ENCODE assay signal across 8 cellular contexts in the genomic region with DNA sequence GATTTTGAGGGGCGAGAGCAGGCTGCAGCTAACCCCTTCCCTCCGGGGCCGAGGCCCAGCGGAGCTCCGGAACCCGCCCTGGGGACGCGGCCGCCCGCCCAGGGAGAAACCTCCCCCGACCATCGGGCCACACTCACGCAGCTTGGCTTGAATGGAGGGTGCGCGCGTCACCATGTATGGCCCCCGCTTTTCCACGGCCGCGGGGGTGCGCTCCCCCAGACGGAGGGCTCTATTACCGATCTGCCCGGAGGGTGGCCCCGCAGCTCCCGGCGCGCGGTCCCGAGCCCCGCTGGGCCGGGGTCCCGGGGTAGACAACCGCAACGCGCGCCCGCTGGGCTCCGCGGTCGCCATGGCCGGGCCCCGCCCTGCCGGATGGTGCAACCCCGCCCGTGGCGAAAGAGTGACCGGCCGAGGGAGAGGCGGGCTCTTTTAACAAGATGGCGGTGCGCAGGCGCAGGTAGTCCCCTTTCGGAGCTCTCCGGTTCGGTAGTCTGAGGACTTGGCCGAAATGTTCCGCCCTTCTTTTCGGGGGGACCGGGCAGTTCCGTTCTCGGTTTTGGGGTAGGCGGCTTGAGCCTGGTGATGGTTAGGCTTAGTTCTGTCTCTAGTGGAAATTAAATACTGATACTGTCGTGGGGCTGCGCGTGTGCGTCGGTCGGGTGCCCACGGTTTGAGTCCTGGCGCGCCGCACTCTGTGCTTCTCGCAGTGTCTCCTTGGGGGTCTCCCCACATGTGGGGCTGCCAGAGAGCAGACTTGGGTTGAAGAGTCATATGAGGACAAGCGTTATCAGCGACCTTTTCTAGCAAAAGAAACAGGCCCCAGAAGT. TPM values are rescaled to one million over a fixed set of nuclear protein-coding genes. Genes with fewer than 3 reads are reported as not detected.
A peak's percentile ranks its signal among the peaks of the same experiment; 100 is the strongest.
DNase-seq lines count a peak whose midpoint lies in the region; ATAC-seq and TF ChIP-seq lines count a peak whose summit lies in the region.

A gene with protein sequence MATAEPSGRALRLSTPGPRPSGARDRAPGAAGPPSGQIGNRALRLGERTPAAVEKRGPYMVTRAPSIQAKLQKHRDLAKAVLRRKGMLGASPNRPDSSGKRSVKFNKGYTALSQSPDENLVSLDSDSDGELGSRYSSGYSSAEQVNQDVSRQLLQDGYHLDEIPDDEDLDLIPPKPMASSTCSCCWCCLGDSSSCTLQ (minus strand): TSS at position 402 of the 827 bp plus-strand sequence. CDS start 51 bp downstream, at position 351.

- H3K4me3 Mint-ChIP-seq in dendritic cell treated with granulocyte-macrophage colony-stimulating factor and Interleukin-4, amounts not matched to agents 40 ng/mL and 50 ng/mL, for 4 days: peak within 1 kb of the TSS; percentile 91

- peak within 1 kb of the TSS; percentile 87 for H3K27ac Mint-ChIP-seq in dendritic cell treated with granulocyte-macrophage colony-stimulating factor and Interleukin-4, amounts not matched to agents 40 ng/mL and 50 ng/mL, for 4 days

- no peak for TF ChIP-seq CTCF in left lung (IDR thresholded peaks at IDR 0.05)

- DNase-seq in AG20443 (ENCODE audit: low spot score): peak; percentile 99
- peak; percentile 67 to 94 for DNase-seq in NCI-H526 (lab: John Stamatoyannopoulos, UW)
- peak; percentile 47 to 66 for DNase-seq in activated CD4-positive, alpha-beta T cell treated with anti-CD3 and anti-CD28 coated beads, Interleukin-2, amount 50 U/mL, for 24 hours (ENCODE audit: low read depth in 1 of 2, low spot score in 1 of 2)
- DNase-seq in left lung: peak; percentile 96 to 99
- peak; percentile 72 to 74 for DNase-seq in stimulated activated CD4-positive, alpha-beta T cell treated with anti-CD3 and anti-CD28 coated beads, Interleukin-2, amount 100 ng/mL, for 48 hours

- H3K9me3 ChIP-seq in left lung: no peaks in the 10 kb centered on the region

- H3K27me3 Mint-ChIP-seq in dendritic cell treated with granulocyte-macrophage colony-stimulating factor and Interleukin-4, amounts not matched to agents 40 ng/mL and 50 ng/mL, for 4 days: no peaks in the 10 kb centered on the region

- no peaks in the 10 kb centered on the region for H3K9me3 Mint-ChIP-seq in dendritic cell treated with granulocyte-macrophage colony-stimulating factor and Interleukin-4, amounts not matched to agents 40 ng/mL and 50 ng/mL, for 4 days

- no peaks in the 10 kb centered on the region for H3K27me3 ChIP-seq in left lung

- peak within 1 kb of the TSS; percentile 66 to 97 for H3K4me3 ChIP-seq in left lung

- peaks cover 57% of the 10 kb centered on the region for H3K36me3 Mint-ChIP-seq in dendritic cell treated with granulocyte-macrophage colony-stimulating factor and Interleukin-4, amounts not matched to agents 40 ng/mL and 50 ng/mL, for 4 days (ENCODE audit: low read depth)

- H3K36me3 ChIP-seq in left lung: peaks cover 0 to 34% of the 10 kb centered on the region in 2 donors

- H3K4me1 Mint-ChIP-seq in dendritic cell treated with granulocyte-macrophage colony-stimulating factor and Interleukin-4, amounts not matched to agents 40 ng/mL and 50 ng/mL, for 4 days (ENCODE audit: low read depth): peaks cover 48% of the 10 kb centered on the region

- intact Hi-C loops in dendritic cell treated with granulocyte-macrophage colony-stimulating factor and Interleukin-4, amounts not matched to agents 40 ng/mL and 50 ng/mL, for 4 days (cut with micrococcal nuclease): loop anchor here (1.0 kb wide), 1 partner anchor 63 kb away; a partner anchor contains a TSS
- intact Hi-C loops in left lung (cut with DNase I): no loop called here

- peaks cover 13 to 40% of the 10 kb centered on the region in 2 donors for H3K4me1 ChIP-seq in left lung

- peak within 1 kb of the TSS; percentile 90 to 95 for H3K27ac ChIP-seq in left lung

- ATAC-seq in GM19043 (IDR thresholded peaks at IDR 0.05; ENCODE audit: low read depth, unreplicated experiment) (peak; percentile 74), HG03432 (IDR thresholded peaks at IDR 0.05; ENCODE audit: unreplicated experiment) (peak; percentile 88), left lung (peak; percentile 96)

RNA-seq across cellular contexts. Expression of the gene that starts here (rescaled TPM):
- total RNA-seq in left lung: 10 to 100 TPM; 66.0 to 84.7 TPM

Comparison
In these comparisons a context has a peak if more than half of its experiments do, and no peak if none do; other contexts are left out.
1. Peak in every context shown above with its lines: DNase-seq, ATAC-seq, H3K4me3 ChIP-seq and H3K27ac ChIP-seq.